ENCODE assay signal across 1 cellular context in genomic region chr11:74398244-74399159, GRCh38.
A peak's percentile ranks its signal among the peaks of the same experiment; 100 is the strongest.
TF ChIP-seq lines count a peak whose summit lies in the region.

Gene PGM2L1, minus strand, starts transcription at chr11:74398433. Its CDS starts 272 bp downstream, at chr11:74398161.

TF ChIP-seq in K562, 482 proteins besides CTCF, POLR2A, EP300 and RAD21 (continued from another document):
- TF ChIP-seq CHD7 (IDR thresholded peaks at IDR 0.05; ENCODE audit: low read depth, low read length) (no peak), OTX1 (CRISPR knock-in tag; IDR thresholded peaks at IDR 0.05) (peak; percentile 20; the same call in 1 of the 2 replicates), HDAC2 (IDR thresholded peaks at IDR 0.05) (peak; percentile 47; the same call in 1 of the 2 replicates), GABPA (tag; conservative IDR thresholded peaks at IDR 0.05; ENCODE audit: low read depth) (peak; percentile 48), TBP (optimal IDR thresholded peaks at IDR 0.05; ENCODE audit: low read depth, low read length) (peak; percentile 39), JUND (IDR thresholded peaks at IDR 0.05; ENCODE audit: borderline replicate concordance, low read depth, low read length) (no peak), JUND (tag; IDR thresholded peaks at IDR 0.05; ENCODE audit: borderline replicate concordance, low read depth, low read length) (no peak), CEBPG (CRISPR knock-in tag; IDR thresholded peaks at IDR 0.05) (0 out of 2 replicates have a peak, but pooled peaks have one; percentile 57), CEBPG (tag; conservative IDR thresholded peaks at IDR 0.05 in 1 of 2, IDR thresholded peaks at IDR 0.05 in 1 of 2) (peak; percentile 77 to 93), ZNF511 (CRISPR knock-in tag; IDR thresholded peaks at IDR 0.05) (peak; percentile 42; the same call in 1 of the 2 replicates), ELF4 (CRISPR knock-in tag; IDR thresholded peaks at IDR 0.05) (no peak), ZNF589 (CRISPR knock-in tag; IDR thresholded peaks at IDR 0.05; ENCODE audit: low read depth) (peak; percentile 81), DNMT1 (IDR thresholded peaks at IDR 0.05) (no peak), NCOA2 (IDR thresholded peaks at IDR 0.05; ENCODE audit: partially characterized antibody in 2 of 2) (no peak), SMAD4 (CRISPR knock-in tag; conservative IDR thresholded peaks at IDR 0.05) (peak; percentile 55), SIN3A (IDR thresholded peaks at IDR 0.05; ENCODE audit: borderline replicate concordance in 2 of 2, control insufficient read depth in 1 of 2, low read depth in 2 of 2, low read length in 2 of 2) (0 out of 4 replicates have a peak, but pooled peaks of 1 of the 2 experiments have one; percentile 40), NRF1 (conservative IDR thresholded peaks at IDR 0.05 in 1 of 2, IDR thresholded peaks at IDR 0.05 in 1 of 2) (peak; percentile 88 to 89)
